In the genomic region with DNA sequence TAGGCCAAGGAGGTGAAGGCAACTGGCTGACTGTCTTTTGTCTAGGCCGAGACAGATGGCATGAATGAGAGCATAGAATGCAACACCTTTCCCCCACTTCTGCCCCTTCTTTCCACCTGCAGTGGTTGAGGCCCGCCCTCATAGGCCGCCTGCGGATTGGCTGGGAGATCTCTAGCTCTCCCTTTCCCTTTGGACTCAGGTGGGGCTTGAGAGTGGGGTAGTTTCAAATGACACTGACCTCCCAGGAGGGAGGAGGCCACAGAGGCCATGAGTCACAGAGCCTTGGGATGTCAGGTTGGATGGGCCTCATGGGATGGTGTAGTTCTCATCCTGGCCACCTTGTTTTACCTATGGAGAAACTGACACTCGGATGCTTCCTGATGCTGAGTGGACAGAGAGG, we compare ENCODE assay signal across 12 cellular contexts. TPM values are rescaled to one million over a fixed set of nuclear protein-coding genes. Genes with fewer than 3 reads are reported as not detected.
A peak's percentile ranks its signal among the peaks of the same experiment; 100 is the strongest.
DNase-seq lines count a peak whose midpoint lies in the region; ATAC-seq and TF ChIP-seq lines count a peak whose summit lies in the region.
"Had no signal": no experiment of that assay in that cellular context is flagged by ENCODE, and none has a peak within 500 bp of the region (broad histone marks: within the 10 kb centered on the region; RNA-seq: fewer than 3 reads in every experiment).

No MANE protein-coding gene starts in this region.

- no peak for DNase-seq in activated CD4-positive, alpha-beta T cell treated with anti-CD3 and anti-CD28 coated beads, Interleukin-2, amount 10 ng/mL, durations not matched to agents 24 days and 14 days
- no peak for DNase-seq in activated CD4-positive, alpha-beta T cell treated with anti-CD3 and anti-CD28 coated beads for 36 hours
- DNase-seq in NCI-H69 (lab: John Stamatoyannopoulos, UW) (peak; percentile 89), esophagus muscularis mucosa (ENCODE audit: extremely low spot score) (no peak), tibial nerve (ENCODE audit: low spot score in 2 of 2) (no peak), NOMO-1 treated with DMSO at 0.1 percent for 48 hours (lab: John Stamatoyannopoulos, UW; ENCODE audit: unreplicated experiment) (no peak)
- DNase-seq: activated naive CD8-positive, alpha-beta T cell treated with anti-CD3 and anti-CD28 coated beads for 36 hours; effector CD4-positive, alpha-beta T cell; mammary epithelial cell; psoas muscle had no signal

- H3K27ac ChIP-seq in esophagus muscularis mucosa (replicated peaks in 1 of 4), result peak overlapping the region; percentile 80 to 98 (median 95)
- peak overlapping the region in 3 of 4 donors; percentile 32 to 88 (median 50) for H3K27ac ChIP-seq in tibial nerve
- H3K27ac ChIP-seq: psoas muscle had no signal

- no peaks in the 10 kb centered on the region for H3K9me3 Mint-ChIP-seq in activated CD4-positive, alpha-beta T cell treated with anti-CD3 and anti-CD28 coated beads, Interleukin-2, amount 10 ng/mL, durations not matched to agents 24 days and 14 days
- H3K9me3 Mint-ChIP-seq in activated CD4-positive, alpha-beta T cell treated with anti-CD3 and anti-CD28 coated beads for 36 hours (ENCODE audit: low read depth), result no peaks in the 10 kb centered on the region
- H3K9me3 Mint-ChIP-seq: activated naive CD8-positive, alpha-beta T cell treated with anti-CD3 and anti-CD28 coated beads for 36 hours had no signal

- H3K27me3 Mint-ChIP-seq in activated CD4-positive, alpha-beta T cell treated with anti-CD3 and anti-CD28 coated beads, Interleukin-2, amount 10 ng/mL, durations not matched to agents 24 days and 14 days, result no peaks in the 10 kb centered on the region
- H3K27me3 Mint-ChIP-seq in activated CD4-positive, alpha-beta T cell treated with anti-CD3 and anti-CD28 coated beads for 36 hours, result no peaks in the 10 kb centered on the region
- H3K27me3 Mint-ChIP-seq: activated naive CD8-positive, alpha-beta T cell treated with anti-CD3 and anti-CD28 coated beads for 36 hours had no signal

- intact Hi-C loops in activated CD4-positive, alpha-beta T cell treated with anti-CD3 and anti-CD28 coated beads, Interleukin-2, amount 10 ng/mL, durations not matched to agents 24 days and 14 days (cut with micrococcal nuclease), result loop anchor here (5.0 kb wide), 1 partner anchor 163 kb away; no protein-coding TSS in a partner anchor
- intact Hi-C loops in activated CD4-positive, alpha-beta T cell treated with anti-CD3 and anti-CD28 coated beads for 36 hours (cut with DNase I, micrococcal nuclease), result loop anchor here in 1 of 2 experiments (10.0 kb wide), 1 partner anchor 275 kb away; a partner anchor contains a TSS
- intact Hi-C loops in esophagus muscularis mucosa (cut with DNase I), result no loop called here

- H3K36me3 ChIP-seq in esophagus muscularis mucosa, result no peaks in the 10 kb centered on the region
- no peaks in the 10 kb centered on the region for H3K36me3 ChIP-seq in tibial nerve

- H3K9me3 ChIP-seq in esophagus muscularis mucosa, result no peaks in the 10 kb centered on the region
- H3K9me3 ChIP-seq in tibial nerve, result no peaks in the 10 kb centered on the region
- H3K9me3 ChIP-seq: psoas muscle had no signal

- peak overlapping the region; percentile 46 for H3K27ac Mint-ChIP-seq in activated CD4-positive, alpha-beta T cell treated with anti-CD3 and anti-CD28 coated beads, Interleukin-2, amount 10 ng/mL, durations not matched to agents 24 days and 14 days
- no peak overlapping the region for H3K27ac Mint-ChIP-seq in activated CD4-positive, alpha-beta T cell treated with anti-CD3 and anti-CD28 coated beads for 36 hours
- H3K27ac Mint-ChIP-seq: activated naive CD8-positive, alpha-beta T cell treated with anti-CD3 and anti-CD28 coated beads for 36 hours had no signal

- peaks cover 59 to 99% (median 88%) of the 10 kb centered on the region in 4 donors for H3K4me1 ChIP-seq in esophagus muscularis mucosa
- peaks cover 0 to 52% (median 16%) of the 10 kb centered on the region in 4 donors for H3K4me1 ChIP-seq in tibial nerve

- POLR2A ChIA-PET in activated CD4-positive, alpha-beta T cell treated with anti-CD3 and anti-CD28 coated beads for 36 hours (lab: Charles Lee), result interaction anchor here (1.0 kb wide), 1 partner anchor 31 kb away, joined by 3 read pairs; no protein-coding TSS in a partner anchor

- CTCF ChIA-PET in activated CD4-positive, alpha-beta T cell treated with anti-CD3 and anti-CD28 coated beads for 36 hours (lab: Charles Lee), result interaction anchor here (0.6 to 3.0 kb wide), 4 partner anchors 17 to 117 kb away, joined by 3 to 8 read pairs (median 4); no protein-coding TSS in a partner anchor

- 90% methylated on average over 5 of the region's 5 CpGs for WGBS in esophagus muscularis mucosa
- 98 to 99% methylated on average over 5 of the region's 5 CpGs for WGBS in tibial nerve, 2 donors

- no peak overlapping the region for H3K4me3 Mint-ChIP-seq in activated CD4-positive, alpha-beta T cell treated with anti-CD3 and anti-CD28 coated beads, Interleukin-2, amount 10 ng/mL, durations not matched to agents 24 days and 14 days
- H3K4me3 Mint-ChIP-seq in activated CD4-positive, alpha-beta T cell treated with anti-CD3 and anti-CD28 coated beads for 36 hours, result no peak overlapping the region
- H3K4me3 Mint-ChIP-seq: activated naive CD8-positive, alpha-beta T cell treated with anti-CD3 and anti-CD28 coated beads for 36 hours had no signal

- H3K36me3 Mint-ChIP-seq in activated CD4-positive, alpha-beta T cell treated with anti-CD3 and anti-CD28 coated beads, Interleukin-2, amount 10 ng/mL, durations not matched to agents 24 days and 14 days (ENCODE audit: low read depth), result peaks cover 40% of the 10 kb centered on the region
- H3K36me3 Mint-ChIP-seq in activated CD4-positive, alpha-beta T cell treated with anti-CD3 and anti-CD28 coated beads for 36 hours (ENCODE audit: low read depth), result peaks cover 7% of the 10 kb centered on the region

- TF ChIP-seq CTCF in esophagus muscularis mucosa (IDR thresholded peaks at IDR 0.05), result no peak
- no peak for TF ChIP-seq CTCF in tibial nerve (IDR thresholded peaks at IDR 0.05)

- TF ChIP-seq POLR2A in esophagus muscularis mucosa (IDR thresholded peaks at IDR 0.05; ENCODE audit: low read depth), result no peak
- TF ChIP-seq POLR2A in tibial nerve (IDR thresholded peaks at IDR 0.05), result no peak

- no peaks in the 10 kb centered on the region for H3K27me3 ChIP-seq in esophagus muscularis mucosa
- no peaks in the 10 kb centered on the region for H3K27me3 ChIP-seq in tibial nerve

- H3K4me3 ChIP-seq in esophagus muscularis mucosa (no peak overlapping the region), tibial nerve (no peak overlapping the region)
- H3K4me3 ChIP-seq: psoas muscle had no signal

- TF ChIP-seq EP300 in esophagus muscularis mucosa (IDR thresholded peaks at IDR 0.05) (no peak), tibial nerve (IDR thresholded peaks at IDR 0.05) (no peak)

- H3K4me1 Mint-ChIP-seq in activated CD4-positive, alpha-beta T cell treated with anti-CD3 and anti-CD28 coated beads, Interleukin-2, amount 10 ng/mL, durations not matched to agents 24 days and 14 days, result peaks cover 76% of the 10 kb centered on the region
- H3K4me1 Mint-ChIP-seq in activated CD4-positive, alpha-beta T cell treated with anti-CD3 and anti-CD28 coated beads for 36 hours, result peaks cover 52% of the 10 kb centered on the region

- no peak for ATAC-seq in activated CD4-positive, alpha-beta T cell treated with anti-CD3 and anti-CD28 coated beads for 36 hours
- ATAC-seq in HG03378 (IDR thresholded peaks at IDR 0.05; ENCODE audit: unreplicated experiment) (no peak), HG02973 (IDR thresholded peaks at IDR 0.05; ENCODE audit: unreplicated experiment) (no peak)

RNA-seq across cellular contexts. Expression of a gene that starts 9.1 kb away (rescaled TPM):
- total RNA-seq in activated CD4-positive, alpha-beta T cell treated with anti-CD3 and anti-CD28 coated beads, Interleukin-2, amount 10 ng/mL, durations not matched to agents 24 days and 14 days, result 501 and 510 TPM in 2 replicates
- 100 to 1,000 TPM; 186 to 207 TPM for total RNA-seq in activated CD4-positive, alpha-beta T cell treated with anti-CD3 and anti-CD28 coated beads for 36 hours
- total RNA-seq in esophagus muscularis mucosa (100 to 1,000 TPM; 195 to 499 (median 259) TPM), tibial nerve (100 to 1,000 TPM in 2 of 4 donors, 10 to 100 TPM in 2; 87.0 to 136 (median 101) TPM)
